In genomic region chr1:113252166-113252565, GRCh38 we compare ENCODE assay signal across 18 cellular contexts.
DNase-seq lines count a peak whose midpoint lies in the region; ATAC-seq and TF ChIP-seq lines count a peak whose summit lies in the region.
"Had no signal": no experiment of that assay in that cellular context is flagged by ENCODE, and none has a peak within 500 bp of the region (broad histone marks: within the 10 kb centered on the region; RNA-seq: fewer than 3 reads in every experiment).

No MANE protein-coding gene starts in this region.

- no peaks in the 10 kb centered on the region for H3K36me3 ChIP-seq in GM23338 (ENCODE audit: insufficient read depth)
- H3K36me3 ChIP-seq in mesendoderm (ENCODE audit: control insufficient read depth, insufficient read depth, low read length) = no peaks in the 10 kb centered on the region
- H3K36me3 ChIP-seq in skeletal muscle tissue (ENCODE audit: control insufficient read depth in 3 of 3, insufficient read depth in 3 of 3, low read length in 3 of 3) = no peaks in the 10 kb centered on the region
- H3K36me3 ChIP-seq: SJSA1 had no signal

- DNase-seq in GM23338 (ENCODE audit: low spot score) (no peak), mesendoderm (peak; percentile 95), NCI-H2171 (lab: John Stamatoyannopoulos, UW) (no peak), NCI-H187 treated with DMSO at 0.1 percent for 48 hours (lab: John Stamatoyannopoulos, UW) (no peak), NCI-H1105 (lab: John Stamatoyannopoulos, UW) (no peak)
- no peak for DNase-seq in activated naive CD8-positive, alpha-beta T cell treated with anti-CD3 and anti-CD28 coated beads for 36 hours
- DNase-seq: Calu3; CD8-positive, alpha-beta memory T cell; Kasumi-1; NCI-H1694 treated with DMSO at 0.1 percent for 48 hours; NCI-H2227 treated with DMSO at 0.1 percent for 48 hours; NCI-H510A; NCI-H774 had no signal

- no peaks in the 10 kb centered on the region for H3K27me3 ChIP-seq in GM23338 (ENCODE audit: insufficient read depth)
- H3K27me3 ChIP-seq in mesendoderm (ENCODE audit: insufficient read depth, low read length, poor library complexity) = no peaks in the 10 kb centered on the region
- peaks cover 0 to 3% (median 0%) of the 10 kb centered on the region in 3 donors for H3K27me3 ChIP-seq in skeletal muscle tissue (ENCODE audit: control insufficient read depth in 3 of 3, insufficient read depth in 3 of 3, low read length in 3 of 3)
- H3K27me3 ChIP-seq: SJSA1 had no signal

- no peaks in the 10 kb centered on the region for H3K9me3 Mint-ChIP-seq in GM23338
- no peaks in the 10 kb centered on the region for H3K9me3 Mint-ChIP-seq in activated naive CD8-positive, alpha-beta T cell treated with anti-CD3 and anti-CD28 coated beads for 36 hours
- H3K9me3 Mint-ChIP-seq: CD8-positive, alpha-beta memory T cell had no signal

- H3K9me3 ChIP-seq in skeletal muscle tissue (ENCODE audit: control insufficient read depth in 3 of 3, low read length in 3 of 3) = no peaks in the 10 kb centered on the region
- H3K9me3 ChIP-seq: SJSA1 had no signal

- H3F3A ChIP-seq in GM23338 (replicated peaks; ENCODE audit: low read depth) = 0 out of 2 replicates have a peak, but pooled peaks cover 2% of the 10 kb centered on the region

- no peak overlapping the region for H2BK15ac ChIP-seq in mesendoderm (replicated peaks; ENCODE audit: low read depth)

- H3K79me2 ChIP-seq in GM23338 (replicated peaks; ENCODE audit: insufficient read depth) (no peaks in the 10 kb centered on the region), mesendoderm (ENCODE audit: control insufficient read depth, insufficient read depth, low read length) (no peaks in the 10 kb centered on the region)

- no peak overlapping the region for H3K27ac Mint-ChIP-seq in GM23338
- H3K27ac Mint-ChIP-seq in activated naive CD8-positive, alpha-beta T cell treated with anti-CD3 and anti-CD28 coated beads for 36 hours = no peak overlapping the region
- H3K27ac Mint-ChIP-seq: CD8-positive, alpha-beta memory T cell had no signal

- H3K4me2 ChIP-seq in GM23338 (no peak overlapping the region), mesendoderm (ENCODE audit: low read length) (no peak overlapping the region)

- H3K36me3 Mint-ChIP-seq in GM23338 (ENCODE audit: low read depth) = no peaks in the 10 kb centered on the region
- H3K36me3 Mint-ChIP-seq in activated naive CD8-positive, alpha-beta T cell treated with anti-CD3 and anti-CD28 coated beads for 36 hours = no peaks in the 10 kb centered on the region
- H3K36me3 Mint-ChIP-seq: CD8-positive, alpha-beta memory T cell had no signal

- H3K56ac ChIP-seq in mesendoderm (ENCODE audit: low read length) = no peak overlapping the region

- no peak overlapping the region for H4K5ac ChIP-seq in mesendoderm (ENCODE audit: low read length)

- no peak overlapping the region for H4K8ac ChIP-seq in mesendoderm (ENCODE audit: low read depth, low read length)

- H3K9me2 ChIP-seq in GM23338 (ENCODE audit: insufficient read depth) = peaks cover 6% of the 10 kb centered on the region; the same call in 1 of the 2 replicates

- no peak overlapping the region for H3K18ac ChIP-seq in mesendoderm (ENCODE audit: low read length)

- H3K27ac ChIP-seq in GM23338 (ENCODE audit: low read depth) (no peak overlapping the region), VCaP (peak overlapping the region; percentile 98; the same call in 1 of the 2 replicates), mesendoderm (ENCODE audit: low read depth, low read length) (no peak overlapping the region), skeletal muscle tissue (ENCODE audit: low read depth, low read length) (peak overlapping the region; percentile 60)
- H3K27ac ChIP-seq: C4-2B, SJSA1 had no signal

- no peak overlapping the region for H2BK5ac ChIP-seq in mesendoderm (ENCODE audit: low read length)

- H3K9ac ChIP-seq in mesendoderm (ENCODE audit: low read length) (no peak overlapping the region), skeletal muscle tissue (ENCODE audit: low read depth in 1 of 3, low read length in 3 of 3) (no peak overlapping the region)

- H3K4me3 Mint-ChIP-seq in GM23338 = no peak overlapping the region
- no peak overlapping the region for H3K4me3 Mint-ChIP-seq in activated naive CD8-positive, alpha-beta T cell treated with anti-CD3 and anti-CD28 coated beads for 36 hours
- H3K4me3 Mint-ChIP-seq: CD8-positive, alpha-beta memory T cell had no signal

- no peaks in the 10 kb centered on the region for H4K20me1 ChIP-seq in GM23338 (replicated peaks; ENCODE audit: insufficient read depth)

- H2BK120ac ChIP-seq in mesendoderm (ENCODE audit: low read depth, low read length) = no peak overlapping the region

- H3K79me1 ChIP-seq in mesendoderm (ENCODE audit: low read length) = no peaks in the 10 kb centered on the region

- H2AFZ ChIP-seq in GM23338 = peak overlapping the region; percentile 85; the same call in 1 of the 2 replicates

- WGBS in mesendoderm (ENCODE audit: extremely low coverage, insufficient coverage, low lambda C conversion rate) = no CpG with 5 or more reads among the region's 7 CpGs

- no peak overlapping the region for H2AK5ac ChIP-seq in mesendoderm (ENCODE audit: low read length)

- H3K27me3 Mint-ChIP-seq in GM23338 (ENCODE audit: insufficient read depth, low read depth, poor library complexity) = no peaks in the 10 kb centered on the region
- peaks cover 13% of the 10 kb centered on the region for H3K27me3 Mint-ChIP-seq in activated naive CD8-positive, alpha-beta T cell treated with anti-CD3 and anti-CD28 coated beads for 36 hours

- H3K4ac ChIP-seq in mesendoderm (ENCODE audit: low read depth, low read length) = no peak overlapping the region

- H3K4me1 ChIP-seq in GM23338 (ENCODE audit: insufficient read depth) (peaks cover 35% of the 10 kb centered on the region), mesendoderm (ENCODE audit: control insufficient read depth, low read depth, low read length) (peaks cover 14% of the 10 kb centered on the region), skeletal muscle tissue (ENCODE audit: control insufficient read depth in 3 of 3, insufficient read depth in 3 of 3, low read length in 3 of 3) (peaks cover 9 to 10% (median 9%) of the 10 kb centered on the region in 3 donors)
- H3K4me1 ChIP-seq: SJSA1 had no signal

- TF ChIP-seq CTCF in GM23338 (conservative IDR thresholded peaks at IDR 0.05; ENCODE audit: low read depth in 2 of 2) = no peak
- no peak for TF ChIP-seq CTCF in VCaP (conservative IDR thresholded peaks at IDR 0.05)

- no peak overlapping the region for H3K23ac ChIP-seq in mesendoderm (ENCODE audit: low read length)

- H3K4me1 Mint-ChIP-seq in GM23338 = peaks cover 48% of the 10 kb centered on the region
- no peaks in the 10 kb centered on the region for H3K4me1 Mint-ChIP-seq in activated naive CD8-positive, alpha-beta T cell treated with anti-CD3 and anti-CD28 coated beads for 36 hours
- H3K4me1 Mint-ChIP-seq: CD8-positive, alpha-beta memory T cell had no signal

- no peak for ATAC-seq in GM23338
- ATAC-seq: Right ventricle myocardium inferior had no signal

- H3K4me3 ChIP-seq in GM23338 (no peak overlapping the region), mesendoderm (ENCODE audit: low read length) (no peak overlapping the region), skeletal muscle tissue (ENCODE audit: low read length in 3 of 3) (no peak overlapping the region)
- H3K4me3 ChIP-seq: SJSA1 had no signal

TF ChIP-seq in GM23338, 12 proteins besides CTCF, POLR2A, EP300 and RAD21:
- TF ChIP-seq POLR2AphosphoS5 (IDR thresholded peaks at IDR 0.05; ENCODE audit: low read depth) (no peak), EZH2phosphoT487 (IDR thresholded peaks at IDR 0.05; ENCODE audit: unreplicated experiment) (no peak), ZNF114 (CRISPR knock-in tag; IDR thresholded peaks at IDR 0.05) (no peak)

Comparison
In these comparisons a context has a peak if more than half of its experiments do, and no peak if none do; other contexts are left out.
1. H3K27ac ChIP-seq: peak in VCaP (single experiment) and skeletal muscle tissue (single experiment); none in GM23338 (single experiment) and mesendoderm (single experiment).